In the genomic region with DNA sequence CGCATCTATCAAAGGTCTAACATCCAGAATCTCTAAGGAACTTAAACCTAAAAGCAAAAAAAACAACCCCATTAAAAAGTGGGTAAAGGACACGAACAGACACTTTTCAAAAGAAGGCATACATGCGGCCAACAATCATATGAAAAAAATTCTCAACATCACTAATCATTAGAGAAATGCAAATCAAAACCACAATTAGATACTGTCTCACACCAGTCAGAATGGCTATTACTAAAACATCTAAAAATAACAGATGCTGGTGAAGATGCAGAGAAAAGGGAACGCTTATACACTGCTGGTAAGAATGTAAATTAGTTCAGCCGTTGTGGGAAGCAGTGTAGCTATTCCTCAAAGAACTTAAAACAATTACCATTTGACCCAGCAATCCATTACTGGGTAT, we compare ENCODE assay signal across 13 cellular contexts. TPM values are rescaled to one million over a fixed set of nuclear protein-coding genes. Genes with fewer than 3 reads are reported as not detected.
DNase-seq lines count a peak whose midpoint lies in the region; ATAC-seq and TF ChIP-seq lines count a peak whose summit lies in the region.
"Had no signal": no experiment of that assay in that cellular context is flagged by ENCODE, and none has a peak within 500 bp of the region (broad histone marks: within the 10 kb centered on the region; RNA-seq: fewer than 3 reads in every experiment).

No MANE protein-coding gene starts in this region.

- H3K4me1 Mint-ChIP-seq in activated CD4-positive, alpha-beta T cell treated with anti-CD3 and anti-CD28 coated beads for 36 hours, result peaks cover 68% of the 10 kb centered on the region
- peaks cover 12% of the 10 kb centered on the region for H3K4me1 Mint-ChIP-seq in nephron progenitor cell

- ATAC-seq in activated CD4-positive, alpha-beta T cell treated with anti-CD3 and anti-CD28 coated beads for 36 hours, result no peak
- ATAC-seq in GM21786 (IDR thresholded peaks at IDR 0.05; ENCODE audit: unreplicated experiment) (peak; percentile 75), HG03342 (IDR thresholded peaks at IDR 0.05; ENCODE audit: unreplicated experiment) (peak; percentile 69)

- TF ChIP-seq CTCF in nephron progenitor cell (IDR thresholded peaks at IDR 0.05) (no peak), testis (IDR thresholded peaks at IDR 0.05) (no peak), GM13976 (IDR thresholded peaks at IDR 0.05; ENCODE audit: borderline replicate concordance, control extremely low read depth, extremely low read depth, insufficient read depth, missing control alignments) (no peak)

- H3K4me3 ChIP-seq in testis, result no peak overlapping the region

- no peak overlapping the region for H3K27ac ChIP-seq in testis
- H3K27ac ChIP-seq: 22Rv1 had no signal

- no peak for DNase-seq in activated CD4-positive, alpha-beta T cell treated with anti-CD3 and anti-CD28 coated beads for 36 hours
- DNase-seq in activated CD4-positive, alpha-beta T cell treated with anti-CD3 and anti-CD28 coated beads, Interleukin-2, amount 50 U/mL, for 48 hours, result no peak
- DNase-seq in nephron progenitor cell (no peak), testis (no peak), GM13976 (ENCODE audit: low spot score) (no peak), CD1c-positive myeloid dendritic cell (ENCODE audit: extremely low spot score) (no peak)
- DNase-seq: activated gamma-delta T cell treated with Interleukin-2 at 50 U/mL for 16 hours, cortex of kidney, midbrain, T-helper 9 cell had no signal

- intact Hi-C loops in activated CD4-positive, alpha-beta T cell treated with anti-CD3 and anti-CD28 coated beads for 36 hours (cut with DNase I, micrococcal nuclease), result no loop called here
- intact Hi-C loops in testis (cut with DNase I; ENCODE audit: low total_unique reads), result no loop called here

- peak overlapping the region; percentile 1 for H3K27ac Mint-ChIP-seq in activated CD4-positive, alpha-beta T cell treated with anti-CD3 and anti-CD28 coated beads for 36 hours
- peak overlapping the region; percentile 16 for H3K27ac Mint-ChIP-seq in nephron progenitor cell

- WGBS in testis, 2 donors, result 80 to 86% methylated on average over 5 of the region's 5 CpGs

- no peak for TF ChIP-seq POLR2A in testis (IDR thresholded peaks at IDR 0.05)

- H3K4me1 ChIP-seq in testis, result no peaks in the 10 kb centered on the region

- no peaks in the 10 kb centered on the region for H3K27me3 ChIP-seq in testis

- in situ Hi-C loops in GM13976 (cut with MboI; ENCODE audit: low sequenced_read_pairs, unreplicated experiment), result no loop called here

- CTCF ChIA-PET in activated CD4-positive, alpha-beta T cell treated with anti-CD3 and anti-CD28 coated beads for 36 hours (lab: Charles Lee), result no interaction called here

- peaks cover 50% of the 10 kb centered on the region for H3K36me3 Mint-ChIP-seq in activated CD4-positive, alpha-beta T cell treated with anti-CD3 and anti-CD28 coated beads for 36 hours (ENCODE audit: low read depth)
- peaks cover 55% of the 10 kb centered on the region for H3K36me3 Mint-ChIP-seq in nephron progenitor cell (ENCODE audit: low read depth)

- H3K36me3 ChIP-seq in testis (ENCODE audit: low read depth, missing control alignments), result no peaks in the 10 kb centered on the region

- POLR2A ChIA-PET in activated CD4-positive, alpha-beta T cell treated with anti-CD3 and anti-CD28 coated beads for 36 hours (lab: Charles Lee), result no interaction called here

- no peaks in the 10 kb centered on the region for H3K27me3 Mint-ChIP-seq in activated CD4-positive, alpha-beta T cell treated with anti-CD3 and anti-CD28 coated beads for 36 hours
- H3K27me3 Mint-ChIP-seq in nephron progenitor cell (ENCODE audit: low read depth, poor library complexity), result peaks cover 3% of the 10 kb centered on the region

- no peaks in the 10 kb centered on the region for H3K9me3 Mint-ChIP-seq in activated CD4-positive, alpha-beta T cell treated with anti-CD3 and anti-CD28 coated beads for 36 hours (ENCODE audit: low read depth)
- peaks cover 9% of the 10 kb centered on the region for H3K9me3 Mint-ChIP-seq in nephron progenitor cell

- no peak overlapping the region for H3K4me3 Mint-ChIP-seq in activated CD4-positive, alpha-beta T cell treated with anti-CD3 and anti-CD28 coated beads for 36 hours
- H3K4me3 Mint-ChIP-seq in nephron progenitor cell, result no peak overlapping the region

- H3K9me3 ChIP-seq in testis, result no peaks in the 10 kb centered on the region

RNA-seq across cellular contexts. Expression of gene PPP3R1, which starts 38.0 kb away (rescaled TPM):
- 10 to 100 TPM; 75.1 to 82.4 TPM for total RNA-seq in activated CD4-positive, alpha-beta T cell treated with anti-CD3 and anti-CD28 coated beads for 36 hours
- total RNA-seq in testis, result 10 to 100 TPM; 35.7 to 37.0 TPM
- polyA plus RNA-seq in testis (ENCODE audit: insufficient read depth, low read depth, low replicate concordance), result 45.0 TPM

RNA-seq across cellular contexts. Expression of gene PNO1, which starts 56.7 kb away (rescaled TPM):
- total RNA-seq in activated CD4-positive, alpha-beta T cell treated with anti-CD3 and anti-CD28 coated beads for 36 hours, result 10 to 100 TPM; 15.7 to 20.5 TPM
- total RNA-seq in testis, result 10 to 100 TPM; 13.3 to 18.4 TPM
- polyA plus RNA-seq in testis (ENCODE audit: insufficient read depth, low read depth, low replicate concordance), result 15.4 TPM
